In genomic region chr17:44131372-44131771, GRCh38 we compare ENCODE assay signal across 1 cellular context. TPM values are rescaled to one million over a fixed set of nuclear protein-coding genes. Genes with fewer than 3 reads are reported as not detected.
"Had no signal": no experiment of that assay in that cellular context is flagged by ENCODE, and none has a peak within 500 bp of the region (broad histone marks: within the 10 kb centered on the region; RNA-seq: fewer than 3 reads in every experiment).

No MANE protein-coding gene starts in this region.

RNA-seq across cellular contexts. Expression of gene ASB16, which starts 39.1 kb away (rescaled TPM):
- total RNA-seq: G401 had no signal
